19 cellular contexts compared by ENCODE assay signal in genomic region chr18:36470896-36471295, GRCh38.
DNase-seq lines count a peak whose midpoint lies in the region; ATAC-seq and TF ChIP-seq lines count a peak whose summit lies in the region.
"Had no signal": no experiment of that assay in that cellular context is flagged by ENCODE, and none has a peak within 500 bp of the region (broad histone marks: within the 10 kb centered on the region; RNA-seq: fewer than 3 reads in every experiment).

No MANE protein-coding gene starts in this region.

- no peak overlapping the region for H3K23ac ChIP-seq in mesendoderm (ENCODE audit: low read length)

- H4K8ac ChIP-seq in mesendoderm (ENCODE audit: low read depth, low read length), result no peak overlapping the region

- ATAC-seq in heart left ventricle, result no peak
- ATAC-seq in Right ventricle myocardium inferior, result no peak
- no peak for ATAC-seq in GM21367 (IDR thresholded peaks at IDR 0.05; ENCODE audit: unreplicated experiment)
- ATAC-seq in GM21526 (IDR thresholded peaks at IDR 0.05; ENCODE audit: low FRiP score, unreplicated experiment), result no peak
- no peak for ATAC-seq in GM19328 (IDR thresholded peaks at IDR 0.05; ENCODE audit: unreplicated experiment)
- ATAC-seq: CD8-positive, alpha-beta T cell; GM12878 had no signal

- H3K79me1 ChIP-seq in mesendoderm (ENCODE audit: low read length), result no peaks in the 10 kb centered on the region

- H3K9me3 ChIP-seq in heart left ventricle, result no peaks in the 10 kb centered on the region

- H3K4me3 ChIP-seq in heart left ventricle (no peak overlapping the region), mesendoderm (ENCODE audit: low read length) (no peak overlapping the region), H7 (ENCODE audit: insufficient read depth, low read depth, low read length) (no peak overlapping the region)
- H3K4me3 ChIP-seq: GM12878 had no signal

- H3K4me2 ChIP-seq in mesendoderm (ENCODE audit: low read length), result no peak overlapping the region

- DNase-seq in heart left ventricle (no peak), Right ventricle myocardium inferior (ENCODE audit: missing footprints) (no peak), head of caudate nucleus (peak in 25 of 42 donors; percentile 5 to 58 (median 27)), mesendoderm (no peak), H7 (no peak)
- DNase-seq: AML-193; CD8-positive, alpha-beta T cell; DND-41; H9; Karpas-422; NCI-H1694; NCI-H2081; NCI-H2171; NCI-H524 treated with DMSO at 0.1 percent for 48 hours; NCI-H82 had no signal

- no peak overlapping the region for H2BK120ac ChIP-seq in mesendoderm (ENCODE audit: low read depth, low read length)

- no peaks in the 10 kb centered on the region for H3K79me2 ChIP-seq in mesendoderm (ENCODE audit: control insufficient read depth, insufficient read depth, low read length)

- TF ChIP-seq POLR2A in heart left ventricle (IDR thresholded peaks at IDR 0.05), result no peak

- peaks cover 0 to 69% (median 27%) of the 10 kb centered on the region in 12 donors for H3K4me1 ChIP-seq in heart left ventricle
- H3K4me1 ChIP-seq in mesendoderm (ENCODE audit: control insufficient read depth, low read depth, low read length), result peaks cover 19% of the 10 kb centered on the region

- H4K5ac ChIP-seq in mesendoderm (ENCODE audit: low read length), result no peak overlapping the region

- peak overlapping the region; percentile 17 for H3K56ac ChIP-seq in mesendoderm (ENCODE audit: low read length)

- no peak overlapping the region for H2AK5ac ChIP-seq in mesendoderm (ENCODE audit: low read length)

- H3K4ac ChIP-seq in mesendoderm (ENCODE audit: low read depth, low read length), result no peak overlapping the region

- WGBS in heart left ventricle, 4 donors, result 77 to 84% (median 80%) methylated on average over 7 of the region's 7 CpGs
- no CpG with 5 or more reads among the region's 7 CpGs for WGBS in mesendoderm (ENCODE audit: extremely low coverage, insufficient coverage, low lambda C conversion rate)

- intact Hi-C loops in heart left ventricle (cut with DNase I), result loop anchor here in 5 of 10 donors (5.0 to 10.0 kb wide), 4 partner anchors 74 to 169 kb away; no protein-coding TSS in a partner anchor
- intact Hi-C loops in Right ventricle myocardium inferior (cut with DNase I), result no loop called here
- intact Hi-C loops in head of caudate nucleus (cut with DNase I), result no loop called here

- H3K36me3 ChIP-seq in heart left ventricle (no peaks in the 10 kb centered on the region), mesendoderm (ENCODE audit: control insufficient read depth, insufficient read depth, low read length) (no peaks in the 10 kb centered on the region), H7 (replicated peaks; ENCODE audit: control insufficient read depth, insufficient read depth, low read length) (no peaks in the 10 kb centered on the region)

- no peak overlapping the region for H2BK5ac ChIP-seq in mesendoderm (ENCODE audit: low read length)

- no peaks in the 10 kb centered on the region for H3K27me3 ChIP-seq in heart left ventricle
- H3K27me3 ChIP-seq in mesendoderm (ENCODE audit: insufficient read depth, low read length, poor library complexity), result no peaks in the 10 kb centered on the region
- no peaks in the 10 kb centered on the region for H3K27me3 ChIP-seq in H7 (ENCODE audit: control insufficient read depth, insufficient read depth, low read length)

- H3K18ac ChIP-seq in mesendoderm (ENCODE audit: low read length), result no peak overlapping the region

- peak overlapping the region in 10 of 12 donors; percentile 6 to 97 (median 84) for H3K27ac ChIP-seq in heart left ventricle
- H3K27ac ChIP-seq in mesendoderm (ENCODE audit: low read depth, low read length), result no peak overlapping the region

- TF ChIP-seq CTCF in heart left ventricle (IDR thresholded peaks at IDR 0.05), result no peak

- H2BK15ac ChIP-seq in mesendoderm (replicated peaks; ENCODE audit: low read depth), result no peak overlapping the region

- no peak overlapping the region for H3K9ac ChIP-seq in mesendoderm (ENCODE audit: low read length)

Comparison
In these comparisons a context has a peak if more than half of its experiments do, and no peak if none do; other contexts are left out.
1. DNase-seq: peak in head of caudate nucleus (25 of 42); none in heart left ventricle (0 of 5), Right ventricle myocardium inferior (single experiment), mesendoderm (single experiment) and H7 (single experiment).